Comparison of ENCODE assay signal across 8 cellular contexts in genomic region chr18:51196116-51196810, GRCh38. TPM values are rescaled to one million over a fixed set of nuclear protein-coding genes. Genes with fewer than 3 reads are reported as not detected.
DNase-seq lines count a peak whose midpoint lies in the region; ATAC-seq and TF ChIP-seq lines count a peak whose summit lies in the region.

No MANE protein-coding gene starts in this region.

- H2BK12ac ChIP-seq in H9 (ENCODE audit: insufficient read length, low read depth, low read length) = no peak overlapping the region

- peak overlapping the region; percentile 63 for H2BK120ac ChIP-seq in H9 (ENCODE audit: low read depth, low read length, poor library complexity, severe bottlenecking)

- peaks cover 48% of the 10 kb centered on the region for H3K79me2 ChIP-seq in H9 (ENCODE audit: insufficient read depth, low read length)

- H3K23me2 ChIP-seq in H9 (ENCODE audit: insufficient read length, low read depth, low read length, poor library complexity, severe bottlenecking) = peaks cover 7% of the 10 kb centered on the region

- peak overlapping the region; percentile 39 for H3K4ac ChIP-seq in H9 (ENCODE audit: low read depth, low read length)

- H3K9me3 Mint-ChIP-seq in H9 = peaks cover 2 to 3% of the 10 kb centered on the region in 2 experiments; a peak in 3 of 5 replicates
- peaks cover 4% of the 10 kb centered on the region for H3K9me3 Mint-ChIP-seq in activated naive CD8-positive, alpha-beta T cell treated with anti-CD3 and anti-CD28 coated beads for 36 hours

- H3K14ac ChIP-seq in H9 (ENCODE audit: insufficient read depth, low read length) = peak overlapping the region; percentile 97

- H2AFZ ChIP-seq in H9 (ENCODE audit: low read length) = no peak overlapping the region

- H3K79me1 ChIP-seq in H9 (ENCODE audit: insufficient read depth, low read depth, low read length, poor library complexity, severe bottlenecking) = no peaks in the 10 kb centered on the region

- no peak overlapping the region for H3K23ac ChIP-seq in H9 (ENCODE audit: insufficient read length, low read depth, low read length)

- peak overlapping the region; percentile 19 to 99 (median 95) for H3K27ac Mint-ChIP-seq in H9
- peak overlapping the region; percentile 95 for H3K27ac Mint-ChIP-seq in activated naive CD8-positive, alpha-beta T cell treated with anti-CD3 and anti-CD28 coated beads for 36 hours

- no peak overlapping the region for H4K91ac ChIP-seq in H9 (ENCODE audit: insufficient read length, low read depth, low read length)

- H3K36me3 Mint-ChIP-seq in H9 (ENCODE audit: insufficient read depth in 1 of 3, low read depth in 3 of 3) = peaks cover 9 to 21% (median 16%) of the 10 kb centered on the region in 3 experiments
- H3K36me3 Mint-ChIP-seq in activated naive CD8-positive, alpha-beta T cell treated with anti-CD3 and anti-CD28 coated beads for 36 hours = peaks cover 37% of the 10 kb centered on the region

- no peak overlapping the region for H2BK15ac ChIP-seq in H9 (ENCODE audit: low read depth, low read length)

- no TSS peak for BruUV-seq in Panc1 (replicated peaks; lab: Mats Ljungman, UMichigan)

- no peak overlapping the region for H3T11ph ChIP-seq in H9 (ENCODE audit: low read length)

- no peaks in the 10 kb centered on the region for H4K20me1 ChIP-seq in H9 (ENCODE audit: control insufficient read depth, insufficient read depth, insufficient read length)

- no peak overlapping the region for H3K56ac ChIP-seq in H9 (ENCODE audit: insufficient read length, low read depth, low read length)

- H2AK5ac ChIP-seq in H9 (ENCODE audit: insufficient read length, low read length) = no peak overlapping the region

- H3K9me3 ChIP-seq in H9 (ENCODE audit: control insufficient read depth, low read depth, low read length) (no peaks in the 10 kb centered on the region), Panc1 (ENCODE audit: control insufficient read depth, insufficient read depth, low read depth, low read length) (no peaks in the 10 kb centered on the region)

- intact Hi-C loops in Panc1 (cut with micrococcal nuclease; ENCODE audit: unreplicated experiment) = no loop called here
- intact Hi-C loops in left cardiac atrium (cut with DNase I) = no loop called here

- peak overlapping the region; percentile 98 to 99 for H3K4me3 Mint-ChIP-seq in H9
- H3K4me3 Mint-ChIP-seq in activated naive CD8-positive, alpha-beta T cell treated with anti-CD3 and anti-CD28 coated beads for 36 hours = peak overlapping the region; percentile 97

- H3K36me3 ChIP-seq in Panc1 (ENCODE audit: control insufficient read depth, insufficient read depth, low read length) (no peaks in the 10 kb centered on the region; the same call in 1 of the 2 replicates), rectal smooth muscle tissue (ENCODE audit: control insufficient read depth, insufficient read depth, low read length) (no peaks in the 10 kb centered on the region)

- no peak overlapping the region for H3K27ac ChIP-seq in H9 (ENCODE audit: insufficient read length, low read depth, low read length)
- H3K27ac ChIP-seq in Panc1 (ENCODE audit: low read length) = peak overlapping the region; percentile 70
- H3K27ac ChIP-seq in rectal smooth muscle tissue (ENCODE audit: low read depth, low read length) = peak overlapping the region; percentile 95

- in situ Hi-C loops in Panc1 (cut with HindIII; ENCODE audit: low pct_unique_long_range_greater_than_20kb, low sequenced_read_pairs) = no loop called here

- ATAC-seq in Panc1 (no peak), left cardiac atrium (peak; percentile 1), GM18858 (IDR thresholded peaks at IDR 0.05; ENCODE audit: unreplicated experiment) (no peak)

- peak overlapping the region; percentile 27 for H4K5ac ChIP-seq in H9 (ENCODE audit: insufficient read length, low read depth, low read length)

- DNase-seq in COR-L47 (lab: John Stamatoyannopoulos, UW) (peak; percentile 14), H9 (no peak), Panc1 (ENCODE audit: low read depth, low spot score) (no peak), left cardiac atrium (peak; percentile 55), NCI-H2081 treated with DMSO at 0.1 percent for 48 hours (lab: John Stamatoyannopoulos, UW) (no peak)
- peak; percentile 60 for DNase-seq in activated naive CD8-positive, alpha-beta T cell treated with anti-CD3 and anti-CD28 coated beads for 36 hours

- POLR2A ChIA-PET in Panc1 (lab: Charles Lee) = no interaction called here

- H3K27me3 ChIP-seq in H9 (ENCODE audit: insufficient read depth, low read length) (no peaks in the 10 kb centered on the region), Panc1 (ENCODE audit: control insufficient read depth, insufficient read depth, low read length) (no peaks in the 10 kb centered on the region), rectal smooth muscle tissue (ENCODE audit: control insufficient read depth, insufficient read depth, low read length) (no peaks in the 10 kb centered on the region)

- H4K8ac ChIP-seq in H9 (replicated peaks; ENCODE audit: insufficient read length, low read depth, low read length) = no peak overlapping the region

- TF ChIP-seq CTCF in H9 (conservative IDR thresholded peaks at IDR 0.05) = no peak
- TF ChIP-seq CTCF in Panc1 (IDR thresholded peaks at IDR 0.05) = no peak

- H3K18ac ChIP-seq in H9 (ENCODE audit: insufficient read length, low read depth, low read length) = peak overlapping the region; percentile 91

- no peak overlapping the region for H2BK20ac ChIP-seq in H9 (ENCODE audit: low read depth, low read length, poor library complexity, severe bottlenecking)

- peaks cover 3% of the 10 kb centered on the region; the same call in 1 of the 2 replicates for H3K4me1 ChIP-seq in H9 (ENCODE audit: insufficient read depth, low read length)
- peaks cover 12% of the 10 kb centered on the region for H3K4me1 ChIP-seq in Panc1 (ENCODE audit: control insufficient read depth, insufficient read depth, low read length)
- peaks cover 24% of the 10 kb centered on the region for H3K4me1 ChIP-seq in rectal smooth muscle tissue (ENCODE audit: control insufficient read depth, insufficient read depth, low read length)

- H3K27me3 Mint-ChIP-seq in H9 (ENCODE audit: low read depth) = no peaks in the 10 kb centered on the region; the same call in 1 of the 2 replicates
- H3K27me3 Mint-ChIP-seq in activated naive CD8-positive, alpha-beta T cell treated with anti-CD3 and anti-CD28 coated beads for 36 hours = no peaks in the 10 kb centered on the region

- WGBS in H9 (ENCODE audit: extremely low coverage, insufficient read length, low lambda C conversion rate) = no CpG with 5 or more reads among the region's 67 CpGs

- H3K4me3 ChIP-seq in Panc1 (ENCODE audit: low read depth in 2 of 2, low read length in 2 of 2) (peak overlapping the region; percentile 77 to 83), rectal smooth muscle tissue (ENCODE audit: low read length) (peak overlapping the region; percentile 94)

- H3K9ac ChIP-seq in H9 (ENCODE audit: extremely low read depth, insufficient read length, low read length) (peak overlapping the region; percentile 100), rectal smooth muscle tissue (ENCODE audit: low read length) (peak overlapping the region; percentile 88)

- CTCF ChIA-PET in Panc1 (lab: Charles Lee) = no interaction called here

- peaks cover 33 to 38% of the 10 kb centered on the region in 2 experiments for H3K4me1 Mint-ChIP-seq in H9
- peaks cover 32% of the 10 kb centered on the region for H3K4me1 Mint-ChIP-seq in activated naive CD8-positive, alpha-beta T cell treated with anti-CD3 and anti-CD28 coated beads for 36 hours

- peak overlapping the region; percentile 87 for H3K4me2 ChIP-seq in H9 (ENCODE audit: insufficient read depth, insufficient read length, low read length)

- H2BK5ac ChIP-seq in H9 (ENCODE audit: insufficient read length, low read length) = peak overlapping the region; percentile 88

RNA-seq across cellular contexts. Expression of gene MEX3C, which starts 1.2 kb away (rescaled TPM):
- total RNA-seq in H9 (2021) (98.1 and 99.2 TPM in 2 replicates), Panc1 (2021; ENCODE audit: unreplicated experiment) (29.0 TPM), left cardiac atrium (10 to 100 TPM; 18.2 to 28.4 TPM)
- polyA plus RNA-seq in Panc1 (2012; ENCODE audit: insufficient read length) = 17.2 TPM
- total RNA-seq in activated naive CD8-positive, alpha-beta T cell treated with anti-CD3 and anti-CD28 coated beads for 36 hours = 10 to 100 TPM; 66.9 to 68.5 TPM

Comparison
In these comparisons a context has a peak if more than half of its experiments do, and no peak if none do; other contexts are left out.
1. DNase-seq: peak in COR-L47 (single experiment), activated naive CD8-positive, alpha-beta T cell treated with anti-CD3 and anti-CD28 coated beads for 36 hours (single experiment) and left cardiac atrium (single experiment); none in H9 (single experiment), Panc1 (single experiment) and NCI-H2081 treated with DMSO at 0.1 percent for 48 hours (single experiment).
2. ATAC-seq: peak in left cardiac atrium (2 of 2); none in Panc1 (single experiment) and GM18858 (single experiment).